7 cellular contexts compared by ENCODE assay signal in genomic region chr3:172279191-172279640, GRCh38.
DNase-seq lines count a peak whose midpoint lies in the region; ATAC-seq and TF ChIP-seq lines count a peak whose summit lies in the region.

No MANE protein-coding gene starts in this region.

- peak; percentile 4 for DNase-seq in H7
- peak; percentile 76 for DNase-seq in NCI-H446 treated with DMSO at 0.1 percent for 48 hours (lab: John Stamatoyannopoulos, UW)
- DNase-seq in fibroblast of the aortic adventitia (ENCODE audit: low read depth), result peak; percentile 41
- no peak for DNase-seq in sigmoid colon
- DNase-seq in HT-29 (ENCODE audit: low spot score), result no peak
- DNase-seq in occipital lobe (lab: John Stamatoyannopoulos, UW), result no peak

- intact Hi-C loops in sigmoid colon (cut with DNase I), result no loop called here

- TF ChIP-seq EP300 in sigmoid colon (IDR thresholded peaks at IDR 0.05), result no peak

- H3K4me1 ChIP-seq in sigmoid colon, result peaks cover 0 to 55% (median 26%) of the 10 kb centered on the region in 4 donors

- no peak overlapping the region for H3K4me3 ChIP-seq in H7 (ENCODE audit: insufficient read depth, low read depth, low read length)
- H3K4me3 ChIP-seq in fibroblast of the aortic adventitia (ENCODE audit: low read depth, low read length), result no peak overlapping the region
- H3K4me3 ChIP-seq in sigmoid colon, result no peak overlapping the region

- TF ChIP-seq CTCF in fibroblast of the aortic adventitia (IDR thresholded peaks at IDR 0.05; ENCODE audit: insufficient read depth, low read length) (no peak), sigmoid colon (IDR thresholded peaks at IDR 0.05) (no peak)

- no peaks in the 10 kb centered on the region for H3K27me3 ChIP-seq in H7 (ENCODE audit: control insufficient read depth, insufficient read depth, low read length)
- no peaks in the 10 kb centered on the region for H3K27me3 ChIP-seq in sigmoid colon

- WGBS in sigmoid colon, 2 donors, result 79 to 90% methylated on average over 5 of the region's 5 CpGs

- no peaks in the 10 kb centered on the region for H3K36me3 ChIP-seq in H7 (replicated peaks; ENCODE audit: control insufficient read depth, insufficient read depth, low read length)
- H3K36me3 ChIP-seq in sigmoid colon, result no peaks in the 10 kb centered on the region

- no peak for TF ChIP-seq POLR2A in sigmoid colon (IDR thresholded peaks at IDR 0.05)

- H3K27ac ChIP-seq in sigmoid colon, result peak overlapping the region in 3 of 4 donors; percentile 21 to 58 (median 47)

- ATAC-seq in HG02571 (IDR thresholded peaks at IDR 0.05; ENCODE audit: unreplicated experiment), result no peak

- no peaks in the 10 kb centered on the region for H3K9me3 ChIP-seq in sigmoid colon

Comparison
In these comparisons a context has a peak if more than half of its experiments do, and no peak if none do; other contexts are left out.
1. DNase-seq: peak in H7 (single experiment), NCI-H446 treated with DMSO at 0.1 percent for 48 hours (single experiment) and fibroblast of the aortic adventitia (single experiment); none in sigmoid colon (single experiment), HT-29 (single experiment) and occipital lobe (single experiment).